In genomic region chr6:167152858-167153257, GRCh38 we compare ENCODE assay signal across 1 cellular context.
TF ChIP-seq lines count a peak whose summit lies in the region.

No MANE protein-coding gene starts in this region.

TF ChIP-seq in GM12878, 131 proteins besides CTCF, POLR2A, EP300 and RAD21 (continued from another document and continues in another):
- TF ChIP-seq, protein P1, sequence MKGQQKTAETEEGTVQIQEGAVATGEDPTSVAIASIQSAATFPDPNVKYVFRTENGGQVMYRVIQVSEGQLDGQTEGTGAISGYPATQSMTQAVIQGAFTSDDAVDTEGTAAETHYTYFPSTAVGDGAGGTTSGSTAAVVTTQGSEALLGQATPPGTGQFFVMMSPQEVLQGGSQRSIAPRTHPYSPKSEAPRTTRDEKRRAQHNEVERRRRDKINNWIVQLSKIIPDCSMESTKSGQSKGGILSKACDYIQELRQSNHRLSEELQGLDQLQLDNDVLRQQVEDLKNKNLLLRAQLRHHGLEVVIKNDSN (IDR thresholded peaks at IDR 0.05; ENCODE audit: borderline replicate concordance, extremely low read length, insufficient read depth, low read depth, low read length) = no peak
- TF ChIP-seq GABPA (IDR thresholded peaks at IDR 0.05; ENCODE audit: low read depth) (no peak), BHLHE40 (IDR thresholded peaks at IDR 0.05; ENCODE audit: borderline replicate concordance in 1 of 2, low read depth in 2 of 2, low read length in 1 of 2) (peak; percentile 40 to 47; a peak in 2 of 4 replicates), CHD2 (IDR thresholded peaks at IDR 0.05; ENCODE audit: borderline replicate concordance, low read depth, low read length) (no peak; the same call in 1 of the 2 replicates), EZH2 (IDR thresholded peaks at IDR 0.05; ENCODE audit: borderline replicate concordance, control insufficient read depth, low read depth, low read length) (no peak), PAX8 (IDR thresholded peaks at IDR 0.05) (no peak), POLR2AphosphoS2 (IDR thresholded peaks at IDR 0.05; ENCODE audit: low read depth, low read length) (no peak), ZNF622 (IDR thresholded peaks at IDR 0.05) (no peak), USF2 (IDR thresholded peaks at IDR 0.05; ENCODE audit: borderline replicate concordance, low read depth, low read length) (no peak), ZBTB33 (IDR thresholded peaks at IDR 0.05) (no peak), TARDBP (IDR thresholded peaks at IDR 0.05; ENCODE audit: borderline replicate concordance) (no peak), HDGF (IDR thresholded peaks at IDR 0.05) (no peak), TCF7 (IDR thresholded peaks at IDR 0.05; ENCODE audit: borderline replicate concordance) (no peak), SIX5 (IDR thresholded peaks at IDR 0.05; ENCODE audit: low read depth, low read length, severe bottlenecking) (no peak), RAD51 (IDR thresholded peaks at IDR 0.05) (no peak; the same call in 1 of the 2 replicates), HCFC1 (IDR thresholded peaks at IDR 0.05; ENCODE audit: low read length) (no peak), KDM1A (IDR thresholded peaks at IDR 0.05; ENCODE audit: borderline replicate concordance) (no peak), SREBF2 (IDR thresholded peaks at IDR 0.05; ENCODE audit: low read length) (no peak), MTA3 (IDR thresholded peaks at IDR 0.05; ENCODE audit: borderline replicate concordance, low read length) (no peak; the same call in 1 of the 2 replicates), WRNIP1 (IDR thresholded peaks at IDR 0.05; ENCODE audit: borderline replicate concordance, low read depth, low read length) (no peak), KAT2A (conservative IDR thresholded peaks at IDR 0.05; ENCODE audit: control insufficient read depth, low read depth, low read length) (no peak), MYC (IDR thresholded peaks at IDR 0.05; ENCODE audit: insufficient read depth, insufficient read length, insufficient replicate concordance, low read length, severe bottlenecking) (no peak), GATAD2B (conservative IDR thresholded peaks at IDR 0.05; ENCODE audit: low read depth) (no peak), PML (IDR thresholded peaks at IDR 0.05; ENCODE audit: low read length) (0 out of 2 replicates have a peak, but pooled peaks have one; percentile 47), BRCA1 (IDR thresholded peaks at IDR 0.05; ENCODE audit: low read depth, low read length) (no peak), FOXM1 (IDR thresholded peaks at IDR 0.05; ENCODE audit: low read depth, low read length) (peak; percentile 54; the same call in 1 of the 2 replicates), ZNF274 (IDR thresholded peaks at IDR 0.05; ENCODE audit: insufficient read depth, insufficient read length) (no peak), HDAC6 (IDR thresholded peaks at IDR 0.05; ENCODE audit: unreplicated experiment) (no peak), TAF1 (IDR thresholded peaks at IDR 0.05; ENCODE audit: borderline replicate concordance, low read depth, low read length) (0 out of 2 replicates have a peak, but pooled peaks have one; percentile 27), BACH1 (IDR thresholded peaks at IDR 0.05; ENCODE audit: borderline replicate concordance) (no peak), ZNF207 (IDR thresholded peaks at IDR 0.05; ENCODE audit: borderline replicate concordance) (no peak), SUZ12 (IDR thresholded peaks at IDR 0.05; ENCODE audit: unreplicated experiment) (no peak), FOS (IDR thresholded peaks at IDR 0.05; ENCODE audit: borderline replicate concordance, extremely low read depth, insufficient read length) (no peak), MEF2A (IDR thresholded peaks at IDR 0.05; ENCODE audit: insufficient read depth, low read depth, low read length) (0 out of 2 replicates have a peak, but pooled peaks have one; percentile 57), YY1 (IDR thresholded peaks at IDR 0.05; ENCODE audit: low read depth, low read length) (no peak), IKZF2 (IDR thresholded peaks at IDR 0.05) (peak; percentile 73 to 80), ZNF24 (IDR thresholded peaks at IDR 0.05) (no peak), SREBF1 (IDR thresholded peaks at IDR 0.05; ENCODE audit: low read length) (no peak), ZNF384 (IDR thresholded peaks at IDR 0.05; ENCODE audit: borderline replicate concordance, low read depth, low read length) (no peak), RCOR1 (conservative IDR thresholded peaks at IDR 0.05; ENCODE audit: low read depth, low read length) (no peak)
- TF ChIP-seq, protein P2, sequence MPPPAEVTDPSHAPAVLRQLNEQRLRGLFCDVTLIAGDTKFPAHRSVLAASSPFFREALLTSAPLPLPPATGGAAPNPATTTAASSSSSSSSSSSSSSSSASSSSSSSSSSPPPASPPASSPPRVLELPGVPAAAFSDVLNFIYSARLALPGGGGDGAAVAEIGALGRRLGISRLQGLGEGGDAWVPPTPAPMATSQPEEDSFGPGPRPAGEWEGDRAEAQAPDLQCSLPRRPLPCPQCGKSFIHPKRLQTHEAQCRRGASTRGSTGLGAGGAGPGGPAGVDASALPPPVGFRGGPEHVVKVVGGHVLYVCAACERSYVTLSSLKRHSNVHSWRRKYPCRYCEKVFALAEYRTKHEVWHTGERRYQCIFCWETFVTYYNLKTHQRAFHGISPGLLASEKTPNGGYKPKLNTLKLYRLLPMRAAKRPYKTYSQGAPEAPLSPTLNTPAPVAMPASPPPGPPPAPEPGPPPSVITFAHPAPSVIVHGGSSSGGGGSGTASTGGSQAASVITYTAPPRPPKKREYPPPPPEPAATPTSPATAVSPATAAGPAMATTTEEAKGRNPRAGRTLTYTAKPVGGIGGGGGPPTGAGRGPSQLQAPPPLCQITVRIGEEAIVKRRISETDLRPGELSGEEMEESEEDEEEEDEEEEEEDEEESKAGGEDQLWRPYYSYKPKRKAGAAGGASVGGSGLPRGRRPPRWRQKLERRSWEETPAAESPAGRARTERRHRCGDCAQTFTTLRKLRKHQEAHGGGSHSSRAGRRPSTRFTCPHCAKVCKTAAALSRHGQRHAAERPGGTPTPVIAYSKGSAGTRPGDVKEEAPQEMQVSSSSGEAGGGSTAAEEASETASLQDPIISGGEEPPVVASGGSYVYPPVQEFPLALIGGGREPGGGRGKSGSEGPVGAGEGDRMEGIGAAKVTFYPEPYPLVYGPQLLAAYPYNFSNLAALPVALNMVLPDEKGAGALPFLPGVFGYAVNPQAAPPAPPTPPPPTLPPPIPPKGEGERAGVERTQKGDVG (CRISPR knock-in tag; IDR thresholded peaks at IDR 0.05) = no peak
- TF ChIP-seq, protein P3, sequence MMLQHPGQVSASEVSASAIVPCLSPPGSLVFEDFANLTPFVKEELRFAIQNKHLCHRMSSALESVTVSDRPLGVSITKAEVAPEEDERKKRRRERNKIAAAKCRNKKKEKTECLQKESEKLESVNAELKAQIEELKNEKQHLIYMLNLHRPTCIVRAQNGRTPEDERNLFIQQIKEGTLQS (IDR thresholded peaks at IDR 0.05; ENCODE audit: borderline replicate concordance, extremely low read depth, low read depth, low read length) = no peak
- TF ChIP-seq, protein P4, sequence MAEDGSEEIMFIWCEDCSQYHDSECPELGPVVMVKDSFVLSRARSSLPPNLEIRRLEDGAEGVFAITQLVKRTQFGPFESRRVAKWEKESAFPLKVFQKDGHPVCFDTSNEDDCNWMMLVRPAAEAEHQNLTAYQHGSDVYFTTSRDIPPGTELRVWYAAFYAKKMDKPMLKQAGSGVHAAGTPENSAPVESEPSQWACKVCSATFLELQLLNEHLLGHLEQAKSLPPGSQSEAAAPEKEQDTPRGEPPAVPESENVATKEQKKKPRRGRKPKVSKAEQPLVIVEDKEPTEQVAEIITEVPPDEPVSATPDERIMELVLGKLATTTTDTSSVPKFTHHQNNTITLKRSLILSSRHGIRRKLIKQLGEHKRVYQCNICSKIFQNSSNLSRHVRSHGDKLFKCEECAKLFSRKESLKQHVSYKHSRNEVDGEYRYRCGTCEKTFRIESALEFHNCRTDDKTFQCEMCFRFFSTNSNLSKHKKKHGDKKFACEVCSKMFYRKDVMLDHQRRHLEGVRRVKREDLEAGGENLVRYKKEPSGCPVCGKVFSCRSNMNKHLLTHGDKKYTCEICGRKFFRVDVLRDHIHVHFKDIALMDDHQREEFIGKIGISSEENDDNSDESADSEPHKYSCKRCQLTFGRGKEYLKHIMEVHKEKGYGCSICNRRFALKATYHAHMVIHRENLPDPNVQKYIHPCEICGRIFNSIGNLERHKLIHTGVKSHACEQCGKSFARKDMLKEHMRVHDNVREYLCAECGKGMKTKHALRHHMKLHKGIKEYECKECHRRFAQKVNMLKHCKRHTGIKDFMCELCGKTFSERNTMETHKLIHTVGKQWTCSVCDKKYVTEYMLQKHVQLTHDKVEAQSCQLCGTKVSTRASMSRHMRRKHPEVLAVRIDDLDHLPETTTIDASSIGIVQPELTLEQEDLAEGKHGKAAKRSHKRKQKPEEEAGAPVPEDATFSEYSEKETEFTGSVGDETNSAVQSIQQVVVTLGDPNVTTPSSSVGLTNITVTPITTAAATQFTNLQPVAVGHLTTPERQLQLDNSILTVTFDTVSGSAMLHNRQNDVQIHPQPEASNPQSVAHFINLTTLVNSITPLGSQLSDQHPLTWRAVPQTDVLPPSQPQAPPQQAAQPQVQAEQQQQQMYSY (CRISPR knock-in tag; IDR thresholded peaks at IDR 0.05) = no peak
- TF ChIP-seq, protein P5, sequence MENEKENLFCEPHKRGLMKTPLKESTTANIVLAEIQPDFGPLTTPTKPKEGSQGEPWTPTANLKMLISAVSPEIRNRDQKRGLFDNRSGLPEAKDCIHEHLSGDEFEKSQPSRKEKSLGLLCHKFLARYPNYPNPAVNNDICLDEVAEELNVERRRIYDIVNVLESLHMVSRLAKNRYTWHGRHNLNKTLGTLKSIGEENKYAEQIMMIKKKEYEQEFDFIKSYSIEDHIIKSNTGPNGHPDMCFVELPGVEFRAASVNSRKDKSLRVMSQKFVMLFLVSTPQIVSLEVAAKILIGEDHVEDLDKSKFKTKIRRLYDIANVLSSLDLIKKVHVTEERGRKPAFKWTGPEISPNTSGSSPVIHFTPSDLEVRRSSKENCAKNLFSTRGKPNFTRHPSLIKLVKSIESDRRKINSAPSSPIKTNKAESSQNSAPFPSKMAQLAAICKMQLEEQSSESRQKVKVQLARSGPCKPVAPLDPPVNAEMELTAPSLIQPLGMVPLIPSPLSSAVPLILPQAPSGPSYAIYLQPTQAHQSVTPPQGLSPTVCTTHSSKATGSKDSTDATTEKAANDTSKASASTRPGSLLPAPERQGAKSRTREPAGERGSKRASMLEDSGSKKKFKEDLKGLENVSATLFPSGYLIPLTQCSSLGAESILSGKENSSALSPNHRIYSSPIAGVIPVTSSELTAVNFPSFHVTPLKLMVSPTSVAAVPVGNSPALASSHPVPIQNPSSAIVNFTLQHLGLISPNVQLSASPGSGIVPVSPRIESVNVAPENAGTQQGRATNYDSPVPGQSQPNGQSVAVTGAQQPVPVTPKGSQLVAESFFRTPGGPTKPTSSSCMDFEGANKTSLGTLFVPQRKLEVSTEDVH (IDR thresholded peaks at IDR 0.05; ENCODE audit: low read depth, partially characterized antibody) = no peak
- TF ChIP-seq, protein P6, sequence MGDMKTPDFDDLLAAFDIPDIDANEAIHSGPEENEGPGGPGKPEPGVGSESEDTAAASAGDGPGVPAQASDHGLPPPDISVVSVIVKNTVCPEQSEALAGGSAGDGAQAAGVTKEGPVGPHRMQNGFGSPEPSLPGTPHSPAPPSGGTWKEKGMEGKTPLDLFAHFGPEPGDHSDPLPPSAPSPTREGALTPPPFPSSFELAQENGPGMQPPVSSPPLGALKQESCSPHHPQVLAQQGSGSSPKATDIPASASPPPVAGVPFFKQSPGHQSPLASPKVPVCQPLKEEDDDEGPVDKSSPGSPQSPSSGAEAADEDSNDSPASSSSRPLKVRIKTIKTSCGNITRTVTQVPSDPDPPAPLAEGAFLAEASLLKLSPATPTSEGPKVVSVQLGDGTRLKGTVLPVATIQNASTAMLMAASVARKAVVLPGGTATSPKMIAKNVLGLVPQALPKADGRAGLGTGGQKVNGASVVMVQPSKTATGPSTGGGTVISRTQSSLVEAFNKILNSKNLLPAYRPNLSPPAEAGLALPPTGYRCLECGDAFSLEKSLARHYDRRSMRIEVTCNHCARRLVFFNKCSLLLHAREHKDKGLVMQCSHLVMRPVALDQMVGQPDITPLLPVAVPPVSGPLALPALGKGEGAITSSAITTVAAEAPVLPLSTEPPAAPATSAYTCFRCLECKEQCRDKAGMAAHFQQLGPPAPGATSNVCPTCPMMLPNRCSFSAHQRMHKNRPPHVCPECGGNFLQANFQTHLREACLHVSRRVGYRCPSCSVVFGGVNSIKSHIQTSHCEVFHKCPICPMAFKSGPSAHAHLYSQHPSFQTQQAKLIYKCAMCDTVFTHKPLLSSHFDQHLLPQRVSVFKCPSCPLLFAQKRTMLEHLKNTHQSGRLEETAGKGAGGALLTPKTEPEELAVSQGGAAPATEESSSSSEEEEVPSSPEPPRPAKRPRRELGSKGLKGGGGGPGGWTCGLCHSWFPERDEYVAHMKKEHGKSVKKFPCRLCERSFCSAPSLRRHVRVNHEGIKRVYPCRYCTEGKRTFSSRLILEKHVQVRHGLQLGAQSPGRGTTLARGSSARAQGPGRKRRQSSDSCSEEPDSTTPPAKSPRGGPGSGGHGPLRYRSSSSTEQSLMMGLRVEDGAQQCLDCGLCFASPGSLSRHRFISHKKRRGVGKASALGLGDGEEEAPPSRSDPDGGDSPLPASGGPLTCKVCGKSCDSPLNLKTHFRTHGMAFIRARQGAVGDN (IDR thresholded peaks at IDR 0.05) = peak; percentile 46; the same call in 1 of the 2 replicates
